Comparison of ENCODE assay signal across 29 cellular contexts in the genomic region with DNA sequence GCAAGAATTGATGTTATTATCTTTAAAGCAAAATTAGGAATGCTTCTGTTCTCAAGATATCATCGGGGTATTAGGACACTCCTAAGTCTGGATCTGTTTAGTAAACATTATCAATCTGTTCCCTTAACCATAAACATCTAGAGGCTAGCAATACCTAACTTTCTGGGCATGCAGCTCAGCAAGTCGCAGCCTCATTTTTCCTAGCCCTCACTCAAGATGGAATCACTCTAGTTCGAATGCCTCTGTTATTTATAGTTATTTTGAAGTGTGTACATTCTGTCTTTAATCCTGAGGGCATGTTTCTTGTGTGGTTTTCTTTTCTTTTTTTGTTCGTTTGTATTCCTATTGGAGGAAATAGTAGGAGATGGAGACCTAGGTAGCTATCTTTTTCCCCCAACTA.
"Had no signal": no experiment of that assay in that cellular context is flagged by ENCODE, and none has a peak within 500 bp of the region (broad histone marks: within the 10 kb centered on the region; RNA-seq: fewer than 3 reads in every experiment).

No MANE protein-coding gene starts in this region.

- H3K27ac Mint-ChIP-seq: activated naive CD4-positive, alpha-beta T cell treated with anti-CD3 and anti-CD28 coated beads for 36 hours; activated naive CD8-positive, alpha-beta T cell treated with anti-CD3 and anti-CD28 coated beads for 36 hours; activated T-helper 1 cell treated with anti-CD3 and anti-CD28 coated beads, Interleukin-12 subunit alpha, Interleukin-12 subunit beta, Interleukin-2, Interleukin-4 antibody, amounts not matched to agents 30 ng/mL and 10 ng/mL and 1 ng/mL, durations not matched to agents 14 hours and 24 hours and 36 hours; brain; effector memory CD8-positive, alpha-beta T cell; naive thymus-derived CD8-positive, alpha-beta T cell; T-helper 1 cell treated with Interleukin-12 subunit alpha and Interleukin-12 subunit beta and Interleukin-4 antibody, amounts not matched to agents 30 μg/mL and 1 μg/mL, for 36 hours had no signal

- H3K4me1 ChIP-seq: ascending aorta, pancreas, prostate gland, testis had no signal

- ATAC-seq: effector memory CD8-positive, alpha-beta T cell; naive thymus-derived CD8-positive, alpha-beta T cell; pancreas had no signal

- FAIRE-seq: endothelial cell of umbilical vein, islet of Langerhans, pancreas, TTC549, urothelium cell line had no signal

- H3K9me3 ChIP-seq: pancreas, prostate gland, testis had no signal

- H3K27me3 Mint-ChIP-seq: activated naive CD8-positive, alpha-beta T cell treated with anti-CD3 and anti-CD28 coated beads for 36 hours; effector memory CD8-positive, alpha-beta T cell; naive thymus-derived CD8-positive, alpha-beta T cell had no signal

- H3K9me3 Mint-ChIP-seq: activated naive CD4-positive, alpha-beta T cell treated with anti-CD3 and anti-CD28 coated beads for 36 hours; activated naive CD8-positive, alpha-beta T cell treated with anti-CD3 and anti-CD28 coated beads for 36 hours; activated T-helper 1 cell treated with anti-CD3 and anti-CD28 coated beads, Interleukin-12 subunit alpha, Interleukin-12 subunit beta, Interleukin-2, Interleukin-4 antibody, amounts not matched to agents 30 ng/mL and 10 ng/mL and 1 ng/mL, durations not matched to agents 14 hours and 24 hours and 36 hours; effector memory CD8-positive, alpha-beta T cell; T-helper 1 cell treated with Interleukin-12 subunit alpha and Interleukin-12 subunit beta and Interleukin-4 antibody, amounts not matched to agents 30 μg/mL and 1 μg/mL, for 36 hours had no signal

- H3K4me3 ChIP-seq: ascending aorta, pancreas, prostate gland, testis, transverse colon had no signal

- H3K36me3 ChIP-seq: ascending aorta, pancreas, prostate gland, transverse colon had no signal

- H3K27ac ChIP-seq: ascending aorta, pancreas, prostate gland, testis, VCaP had no signal

- H3K27me3 ChIP-seq: ascending aorta, pancreas, testis, transverse colon had no signal

- DNase-seq: activated CD4-positive, alpha-beta T cell treated with anti-CD3 and anti-CD28 coated beads for 4 hours; activated CD4-positive, alpha-beta T cell treated with anti-CD3 and anti-CD28 coated beads, Interleukin-2, amount 50 U/mL, for 48 hours; activated CD8-positive, alpha-beta memory T cell treated with anti-CD3 and anti-CD28 coated beads, Interleukin-2, amount 50 U/mL, for 4 hours; activated effector memory CD4-positive, alpha-beta T cell treated with anti-CD3 and anti-CD28 coated beads, Interleukin-2, amount 50 U/mL, for 16 hours; activated naive CD4-positive, alpha-beta T cell treated with anti-CD3 and anti-CD28 coated beads for 36 hours; activated naive CD8-positive, alpha-beta T cell treated with anti-CD3 and anti-CD28 coated beads for 36 hours; activated T-cell treated with anti-CD3 and anti-CD28 coated beads, Interleukin-2, amount 50 U/mL, for 1 hour; cortex of kidney; effector memory CD8-positive, alpha-beta T cell; foreskin fibroblast; naive thymus-derived CD8-positive, alpha-beta T cell; nucleus accumbens; pancreas; retina; stimulated activated naive CD4-positive, alpha-beta T cell treated with Interleukin-2 at 50 U/mL for 16 hours; T-helper 9 cell; testis; transverse colon had no signal

- H3K4me3 Mint-ChIP-seq: activated naive CD4-positive, alpha-beta T cell treated with anti-CD3 and anti-CD28 coated beads for 36 hours; activated naive CD8-positive, alpha-beta T cell treated with anti-CD3 and anti-CD28 coated beads for 36 hours; activated T-helper 1 cell treated with anti-CD3 and anti-CD28 coated beads, Interleukin-12 subunit alpha, Interleukin-12 subunit beta, Interleukin-2, Interleukin-4 antibody, amounts not matched to agents 30 ng/mL and 10 ng/mL and 1 ng/mL, durations not matched to agents 14 hours and 24 hours and 36 hours; brain; effector memory CD8-positive, alpha-beta T cell; naive thymus-derived CD8-positive, alpha-beta T cell; neural crest cell; T-helper 1 cell treated with Interleukin-12 subunit alpha and Interleukin-12 subunit beta and Interleukin-4 antibody, amounts not matched to agents 30 μg/mL and 1 μg/mL, for 36 hours had no signal
